In the genomic region with DNA sequence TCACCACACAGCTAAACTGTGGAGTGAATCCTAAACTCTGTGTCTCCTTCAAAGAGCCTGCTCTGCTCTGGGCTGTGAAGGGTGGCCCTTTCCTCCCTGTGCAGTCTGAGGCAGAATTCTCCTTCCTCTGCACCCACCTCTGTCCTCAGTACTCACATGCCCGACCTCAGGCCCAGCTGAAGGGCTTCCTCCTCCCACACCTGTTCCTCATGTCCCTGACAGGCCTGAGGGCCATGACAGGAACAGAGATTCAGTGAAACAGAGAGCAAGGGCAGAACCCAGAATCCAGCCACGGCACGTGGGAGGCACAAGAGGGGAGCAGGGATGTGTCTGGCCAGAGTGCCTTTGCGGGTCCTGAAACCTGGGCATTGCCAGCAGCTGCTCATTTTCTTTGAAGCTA, we compare ENCODE assay signal across 1 cellular context.
TF ChIP-seq lines count a peak whose summit lies in the region.

No MANE protein-coding gene starts in this region.

TF ChIP-seq in SK-N-SH, 30 proteins besides CTCF, POLR2A, EP300 and RAD21:
- no peak for TF ChIP-seq POLR2AphosphoS5 (IDR thresholded peaks at IDR 0.05; ENCODE audit: low read depth, low read length)
- no peak for TF ChIP-seq MEF2A (IDR thresholded peaks at IDR 0.05; ENCODE audit: borderline replicate concordance, low read depth)
- TF ChIP-seq, protein P1, sequence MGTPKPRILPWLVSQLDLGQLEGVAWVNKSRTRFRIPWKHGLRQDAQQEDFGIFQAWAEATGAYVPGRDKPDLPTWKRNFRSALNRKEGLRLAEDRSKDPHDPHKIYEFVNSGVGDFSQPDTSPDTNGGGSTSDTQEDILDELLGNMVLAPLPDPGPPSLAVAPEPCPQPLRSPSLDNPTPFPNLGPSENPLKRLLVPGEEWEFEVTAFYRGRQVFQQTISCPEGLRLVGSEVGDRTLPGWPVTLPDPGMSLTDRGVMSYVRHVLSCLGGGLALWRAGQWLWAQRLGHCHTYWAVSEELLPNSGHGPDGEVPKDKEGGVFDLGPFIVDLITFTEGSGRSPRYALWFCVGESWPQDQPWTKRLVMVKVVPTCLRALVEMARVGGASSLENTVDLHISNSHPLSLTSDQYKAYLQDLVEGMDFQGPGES (IDR thresholded peaks at IDR 0.05; ENCODE audit: low read depth, low read length): no peak
- no peak for TF ChIP-seq USF2 (IDR thresholded peaks at IDR 0.05; ENCODE audit: borderline replicate concordance, low read depth, low read length)
- TF ChIP-seq RFX5 (IDR thresholded peaks at IDR 0.05; ENCODE audit: low read length): no peak
- no peak for TF ChIP-seq RXRA (IDR thresholded peaks at IDR 0.05; ENCODE audit: borderline replicate concordance, low read depth)
- TF ChIP-seq TAF1 (IDR thresholded peaks at IDR 0.05; ENCODE audit: borderline replicate concordance, low read depth, low read length): no peak
- TF ChIP-seq USF1 (IDR thresholded peaks at IDR 0.05; ENCODE audit: borderline replicate concordance, low read depth): no peak
- TF ChIP-seq EZH2phosphoT487 (IDR thresholded peaks at IDR 0.05; ENCODE audit: borderline replicate concordance, low read depth): no peak
- no peak for TF ChIP-seq ZBTB33 (IDR thresholded peaks at IDR 0.05; ENCODE audit: borderline replicate concordance, low read depth)
- no peak for TF ChIP-seq NRF1 (IDR thresholded peaks at IDR 0.05; ENCODE audit: low read depth, low read length)
- TF ChIP-seq TEAD4 (IDR thresholded peaks at IDR 0.05; ENCODE audit: borderline replicate concordance, insufficient read depth): no peak
- TF ChIP-seq ELF1 (IDR thresholded peaks at IDR 0.05): no peak
- TF ChIP-seq SIN3A (IDR thresholded peaks at IDR 0.05; ENCODE audit: borderline replicate concordance, low read depth, low read length): no peak
- TF ChIP-seq FOXM1 (IDR thresholded peaks at IDR 0.05; ENCODE audit: low read depth): no peak
- TF ChIP-seq RCOR1 (IDR thresholded peaks at IDR 0.05; ENCODE audit: low read length): no peak
- TF ChIP-seq GABPA (IDR thresholded peaks at IDR 0.05; ENCODE audit: low read depth): no peak
- TF ChIP-seq FOSL2 (IDR thresholded peaks at IDR 0.05; ENCODE audit: borderline replicate concordance, low read depth): no peak
- TF ChIP-seq FOXJ3 (CRISPR knock-in tag; IDR thresholded peaks at IDR 0.05): no peak
TF ChIP-seq in SK-N-SH: peak in this region for 0.
